ENCODE assay signal across 1 cellular context in the genomic region with DNA sequence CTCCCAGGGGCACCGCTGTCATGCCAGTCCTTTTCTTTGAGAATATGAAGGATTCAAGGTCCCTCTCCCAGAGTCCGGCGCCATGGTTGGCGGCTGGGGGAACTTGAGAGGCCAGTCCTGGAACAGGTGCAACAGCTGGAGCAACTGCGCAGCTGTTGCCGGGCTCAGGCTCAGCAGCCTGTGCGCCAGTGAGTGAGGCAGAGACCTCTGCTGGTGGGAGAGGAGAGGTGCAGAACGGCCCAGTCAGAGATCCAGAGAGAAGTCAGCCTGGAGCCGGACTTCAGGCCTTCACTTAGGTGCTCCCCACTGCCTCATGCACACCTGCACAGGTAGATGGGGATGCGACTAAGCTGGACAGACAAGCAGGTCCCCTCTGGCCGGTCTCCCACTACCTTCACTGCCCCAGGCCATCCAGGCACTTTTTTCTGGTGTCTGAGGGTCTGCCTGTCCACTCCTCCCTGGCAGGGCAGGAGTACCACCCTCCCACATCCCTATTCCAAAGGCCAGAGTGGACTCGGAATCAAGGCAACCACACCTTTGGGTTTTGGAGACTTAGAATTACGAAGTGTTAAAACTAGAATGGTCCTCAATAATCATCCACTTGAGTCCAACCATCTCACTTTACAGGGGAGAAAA.
TF ChIP-seq lines count a peak whose summit lies in the region.

No MANE protein-coding gene starts in this region.

TF ChIP-seq in PFSK-1, 5 proteins besides CTCF, POLR2A, EP300 and RAD21 (continued from another document):
- no peak for TF ChIP-seq SIN3A (IDR thresholded peaks at IDR 0.05; ENCODE audit: borderline replicate concordance, insufficient read depth, low read length)
